ENCODE assay signal across 1 cellular context in the genomic region with DNA sequence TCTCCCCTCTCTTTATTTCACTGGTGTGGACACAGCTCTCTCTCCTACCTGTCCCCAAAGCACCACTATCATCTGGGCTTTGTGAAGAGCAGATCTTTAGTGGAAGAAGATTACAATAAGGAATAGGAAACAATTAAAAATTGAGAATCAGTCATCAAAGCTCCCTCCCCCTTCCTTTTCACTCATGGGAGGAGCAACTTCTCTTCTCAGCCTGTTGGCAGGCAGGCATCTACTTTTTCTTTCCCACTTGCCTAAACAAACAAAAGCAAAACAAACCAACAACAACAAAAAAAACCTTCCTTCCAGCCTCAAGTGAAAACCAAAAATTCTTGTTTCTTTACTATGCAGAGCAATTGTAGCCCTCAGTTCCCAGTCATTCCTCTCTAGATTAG.
TF ChIP-seq lines count a peak whose summit lies in the region.

No MANE protein-coding gene starts in this region.

TF ChIP-seq in endothelial cell of umbilical vein, 7 proteins besides CTCF, POLR2A, EP300 and RAD21:
- TF ChIP-seq FOS (IDR thresholded peaks at IDR 0.05; ENCODE audit: borderline replicate concordance, insufficient read depth, low read length) (no peak), POLR2AphosphoS5 (IDR thresholded peaks at IDR 0.05; ENCODE audit: insufficient read depth, low read depth, low read length) (no peak), GATA2 (IDR thresholded peaks at IDR 0.05; ENCODE audit: insufficient read depth, insufficient read length, low read depth, low read length) (no peak)
- TF ChIP-seq, protein P1, sequence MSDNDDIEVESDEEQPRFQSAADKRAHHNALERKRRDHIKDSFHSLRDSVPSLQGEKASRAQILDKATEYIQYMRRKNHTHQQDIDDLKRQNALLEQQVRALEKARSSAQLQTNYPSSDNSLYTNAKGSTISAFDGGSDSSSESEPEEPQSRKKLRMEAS (IDR thresholded peaks at IDR 0.05; ENCODE audit: insufficient read depth, insufficient read length) = no peak
